ENCODE assay signal across 25 cellular contexts in genomic region chr2:120155308-120155707, GRCh38.
"Had no signal": no experiment of that assay in that cellular context is flagged by ENCODE, and none has a peak within 500 bp of the region (broad histone marks: within the 10 kb centered on the region; RNA-seq: fewer than 3 reads in every experiment).

No MANE protein-coding gene starts in this region.

- H3K9me3 ChIP-seq: colonic mucosa had no signal

- H3K27ac ChIP-seq: colonic mucosa, coronary artery, dorsolateral prefrontal cortex, epithelial cell of prostate, esophagus muscularis mucosa, esophagus squamous epithelium, foreskin keratinocyte, gastrocnemius medialis, gastroesophageal sphincter, heart left ventricle, heart right ventricle had no signal

- H3K36me3 ChIP-seq: colonic mucosa had no signal

- H3K27me3 Mint-ChIP-seq: dendritic cell treated with granulocyte-macrophage colony-stimulating factor and Interleukin-4, amounts not matched to agents 40 ng/mL and 50 ng/mL, for 4 days had no signal

- H3K4me3 Mint-ChIP-seq: dendritic cell treated with granulocyte-macrophage colony-stimulating factor and Interleukin-4, amounts not matched to agents 40 ng/mL and 50 ng/mL, for 4 days; effector memory CD8-positive, alpha-beta T cell; endodermal cell had no signal

- H3K4me3 ChIP-seq: colonic mucosa, coronary artery, dorsolateral prefrontal cortex, esophagus muscularis mucosa, esophagus squamous epithelium, gastrocnemius medialis, gastroesophageal sphincter, heart left ventricle, heart right ventricle had no signal

- H3K4me1 Mint-ChIP-seq: endodermal cell had no signal

- H3K4me1 ChIP-seq: colonic mucosa, esophagus muscularis mucosa, esophagus squamous epithelium, foreskin keratinocyte, gastrocnemius medialis, gastroesophageal sphincter, heart left ventricle, heart right ventricle had no signal

- DNase-seq: colonic mucosa; cortex of kidney; dermis blood vessel endothelial cell; dorsolateral prefrontal cortex; effector CD4-positive, alpha-beta T cell; effector CD8-positive, alpha-beta T cell; effector memory CD4-positive, alpha-beta T cell; effector memory CD8-positive, alpha-beta T cell; endodermal cell; erythroblast; esophagus squamous epithelium; foreskin fibroblast; foreskin keratinocyte; foreskin melanocyte; gastrocnemius medialis; glutamatergic neuron; head of caudate nucleus; heart left ventricle; heart right ventricle had no signal

- H3K9me3 Mint-ChIP-seq: effector memory CD8-positive, alpha-beta T cell had no signal

- ATAC-seq: effector memory CD8-positive, alpha-beta T cell; esophagus mucosa; foreskin keratinocyte; gastrocnemius medialis; gastroesophageal sphincter; heart left ventricle; heart right ventricle had no signal

- H3K27ac Mint-ChIP-seq: dendritic cell treated with granulocyte-macrophage colony-stimulating factor and Interleukin-4, amounts not matched to agents 40 ng/mL and 50 ng/mL, for 4 days; effector memory CD8-positive, alpha-beta T cell; endodermal cell had no signal
